In the genomic region with DNA sequence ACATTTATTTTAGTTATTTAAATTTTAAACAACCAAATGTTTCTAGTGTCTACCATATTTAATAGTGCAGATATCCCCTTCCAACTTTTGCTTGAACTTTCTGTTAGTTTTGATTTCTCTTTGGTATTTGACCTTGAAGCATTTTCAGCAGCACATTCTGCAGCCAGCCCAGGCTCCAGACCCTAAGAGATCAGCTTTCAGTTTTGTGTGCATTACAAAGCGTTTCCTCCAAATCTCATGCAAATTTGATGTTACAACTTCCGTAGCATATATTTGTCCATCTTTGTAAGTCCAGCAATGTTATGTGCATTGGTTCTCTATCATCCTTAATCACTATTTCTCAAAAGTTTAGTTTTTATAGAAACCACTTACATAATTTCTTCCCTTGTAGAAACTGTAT, we compare ENCODE assay signal across 20 cellular contexts. TPM values are rescaled to one million over a fixed set of nuclear protein-coding genes. Genes with fewer than 3 reads are reported as not detected.
"Had no signal": no experiment of that assay in that cellular context is flagged by ENCODE, and none has a peak within 500 bp of the region (broad histone marks: within the 10 kb centered on the region; RNA-seq: fewer than 3 reads in every experiment).

No MANE protein-coding gene starts in this region.

- DNase-seq: KBM-7, NCI-H1092 treated with DMSO at 0.1 percent for 48 hours, NCI-H1436, NCI-H187, NCI-H2029, NCI-H2081 treated with DMSO at 0.1 percent for 48 hours, NCI-H2171, NCI-H226, NCI-H446, NCI-H510A, NCI-H524 treated with DMSO at 0.1 percent for 48 hours, NCI-H748 treated with DMSO at 0.1 percent for 48 hours, Right ventricle myocardium superior, RPMI8226, SIG-M5 had no signal

- H3K27ac ChIP-seq: SJSA1, SK-N-MC had no signal

- H3K36me3 ChIP-seq: SJSA1 had no signal

- H3K4me1 ChIP-seq: SJSA1 had no signal

- H3K4me3 ChIP-seq: SJSA1, SK-N-MC had no signal

- H3K9me3 ChIP-seq: SJSA1 had no signal

- FAIRE-seq: HTR-8/SVneo, RCC 7860 had no signal

RNA-seq across cellular contexts. Expression of gene TPH1, which starts 18.6 kb away (rescaled TPM):
- total RNA-seq: LHCN-M2 had no signal
